1 cellular context compared by ENCODE assay signal in genomic region chr5:77958642-77959315, GRCh38.
TF ChIP-seq lines count a peak whose summit lies in the region.

No MANE protein-coding gene starts in this region.

TF ChIP-seq in HepG2, 621 proteins besides CTCF, POLR2A, EP300 and RAD21:
- TF ChIP-seq ELF4 (CRISPR knock-in tag; IDR thresholded peaks at IDR 0.05; ENCODE audit: borderline replicate concordance), result no peak
- TF ChIP-seq HOXA7 (CRISPR knock-in tag; IDR thresholded peaks at IDR 0.05), result no peak
- no peak for TF ChIP-seq ATM (IDR thresholded peaks at IDR 0.05; ENCODE audit: borderline replicate concordance)
- TF ChIP-seq UBTF (CRISPR knock-in tag; IDR thresholded peaks at IDR 0.05), result no peak
- TF ChIP-seq GTF2F1 (IDR thresholded peaks at IDR 0.05; ENCODE audit: low read length), result no peak
- TF ChIP-seq TCF7L2 (IDR thresholded peaks at IDR 0.05; ENCODE audit: low read depth, low read length), result no peak
- TF ChIP-seq FOXA3 (CRISPR knock-in tag; IDR thresholded peaks at IDR 0.05), result no peak
TF ChIP-seq in HepG2: peak in this region for 0.
